Comparison of ENCODE assay signal across 1 cellular context in genomic region chr6:159727717-159728440, GRCh38.
TF ChIP-seq lines count a peak whose summit lies in the region.

No MANE protein-coding gene starts in this region.

TF ChIP-seq in K562, 482 proteins besides CTCF, POLR2A, EP300 and RAD21 (continued from another document and continues in another):
- TF ChIP-seq ZBTB40 (IDR thresholded peaks at IDR 0.05): peak; percentile 30; the same call in 1 of the 2 replicates
- TF ChIP-seq ZBTB40 (CRISPR knock-in tag; IDR thresholded peaks at IDR 0.05): no peak
- TF ChIP-seq HDAC8 (tag; IDR thresholded peaks at IDR 0.05): peak; percentile 57; the same call in 1 of the 2 replicates
- TF ChIP-seq ARID3A (IDR thresholded peaks at IDR 0.05; ENCODE audit: borderline replicate concordance, low read depth, low read length): no peak
- no peak for TF ChIP-seq SMAD1 (IDR thresholded peaks at IDR 0.05; ENCODE audit: low read depth, low read length, partially characterized antibody)
- no peak for TF ChIP-seq ZNF76 (CRISPR knock-in tag; IDR thresholded peaks at IDR 0.05; ENCODE audit: borderline replicate concordance)
- TF ChIP-seq BMI1 (IDR thresholded peaks at IDR 0.05; ENCODE audit: low read length): no peak
- no peak for TF ChIP-seq BACH1 (tag; IDR thresholded peaks at IDR 0.05)
- TF ChIP-seq GATAD2B (IDR thresholded peaks at IDR 0.05; ENCODE audit: borderline replicate concordance): 0 out of 2 replicates have a peak, but pooled peaks have one; percentile 2
- no peak for TF ChIP-seq PATZ1 (CRISPR knock-in tag; IDR thresholded peaks at IDR 0.05; ENCODE audit: borderline replicate concordance)
- TF ChIP-seq MLX (CRISPR knock-in tag; conservative IDR thresholded peaks at IDR 0.05): no peak
- no peak for TF ChIP-seq SMAD2 (IDR thresholded peaks at IDR 0.05; ENCODE audit: low read depth, low read length)
- TF ChIP-seq BCOR (IDR thresholded peaks at IDR 0.05): no peak
- no peak for TF ChIP-seq MED1 (CRISPR knock-in tag; IDR thresholded peaks at IDR 0.05; ENCODE audit: borderline replicate concordance)
- peak in 1 of 2 experiments; percentile 57; a peak in 2 of 4 replicates for TF ChIP-seq HDAC1 (IDR thresholded peaks at IDR 0.05)
- TF ChIP-seq STAG1 (CRISPR knock-in tag; IDR thresholded peaks at IDR 0.05; ENCODE audit: borderline replicate concordance): no peak
- TF ChIP-seq CEBPG (CRISPR knock-in tag; IDR thresholded peaks at IDR 0.05): no peak
- no peak for TF ChIP-seq CEBPG (tag; conservative IDR thresholded peaks at IDR 0.05 in 1 of 2, IDR thresholded peaks at IDR 0.05 in 1 of 2)
- TF ChIP-seq L3MBTL2 (IDR thresholded peaks at IDR 0.05): no peak
- TF ChIP-seq ZNF146 (CRISPR knock-in tag; IDR thresholded peaks at IDR 0.05; ENCODE audit: unreplicated experiment): no peak
- TF ChIP-seq EHMT2 (IDR thresholded peaks at IDR 0.05): no peak
- no peak for TF ChIP-seq SETDB1 (IDR thresholded peaks at IDR 0.05; ENCODE audit: low read length)
- TF ChIP-seq ZNF830 (CRISPR knock-in tag; IDR thresholded peaks at IDR 0.05): 0 out of 2 replicates have a peak, but pooled peaks have one; percentile 59
- TF ChIP-seq ZNF436 (CRISPR knock-in tag; IDR thresholded peaks at IDR 0.05): no peak
- no peak for TF ChIP-seq ZNF444 (CRISPR knock-in tag; IDR thresholded peaks at IDR 0.05)
- TF ChIP-seq ZNF324 (CRISPR knock-in tag; IDR thresholded peaks at IDR 0.05): no peak
- no peak for TF ChIP-seq ZBED1 (IDR thresholded peaks at IDR 0.05)
- TF ChIP-seq TRIM25 (IDR thresholded peaks at IDR 0.05; ENCODE audit: borderline replicate concordance): no peak
- no peak for TF ChIP-seq FOXA1 (IDR thresholded peaks at IDR 0.05; ENCODE audit: borderline replicate concordance)
- no peak for TF ChIP-seq ZHX1 (conservative IDR thresholded peaks at IDR 0.05; ENCODE audit: low read length)
- TF ChIP-seq HNRNPUL1 (IDR thresholded peaks at IDR 0.05; ENCODE audit: low read length): no peak
- no peak for TF ChIP-seq PBX2 (CRISPR knock-in tag; IDR thresholded peaks at IDR 0.05; ENCODE audit: low read depth)
- TF ChIP-seq PBX2 (tag; conservative IDR thresholded peaks at IDR 0.05; ENCODE audit: low read depth): no peak
- no peak for TF ChIP-seq ZNF175 (CRISPR knock-in tag; IDR thresholded peaks at IDR 0.05; ENCODE audit: low read depth)
- TF ChIP-seq HMG20A (CRISPR knock-in tag; conservative IDR thresholded peaks at IDR 0.05): no peak
- TF ChIP-seq CGGBP1 (CRISPR knock-in tag; IDR thresholded peaks at IDR 0.05): no peak
- peak; percentile 19 for TF ChIP-seq TAF1 (IDR thresholded peaks at IDR 0.05; ENCODE audit: control insufficient read depth, extremely low read depth, insufficient read depth, low read length, severe bottlenecking)
- TF ChIP-seq KDM4B (IDR thresholded peaks at IDR 0.05; ENCODE audit: borderline replicate concordance in 2 of 2, low read depth in 1 of 2): no peak
- no peak for TF ChIP-seq ZNF174 (CRISPR knock-in tag; IDR thresholded peaks at IDR 0.05)
- no peak for TF ChIP-seq TEAD2 (tag; IDR thresholded peaks at IDR 0.05)
- TF ChIP-seq LEF1 (IDR thresholded peaks at IDR 0.05): no peak
- no peak for TF ChIP-seq RBM15 (IDR thresholded peaks at IDR 0.05; ENCODE audit: insufficient read depth, low read length)
- TF ChIP-seq ZNF354B (CRISPR knock-in tag; IDR thresholded peaks at IDR 0.05): no peak
